ENCODE assay signal across 10 cellular contexts in genomic region chr6:163814494-163815364, GRCh38.
A peak's percentile ranks its signal among the peaks of the same experiment; 100 is the strongest.
DNase-seq lines count a peak whose midpoint lies in the region; ATAC-seq and TF ChIP-seq lines count a peak whose summit lies in the region.
"Had no signal": no experiment of that assay in that cellular context is flagged by ENCODE, and none has a peak within 500 bp of the region (broad histone marks: within the 10 kb centered on the region; RNA-seq: fewer than 3 reads in every experiment).

No MANE protein-coding gene starts in this region.

- H3K4me1 ChIP-seq in upper lobe of right lung (no peaks in the 10 kb centered on the region), mucosa of descending colon (ENCODE audit: low read depth) (no peaks in the 10 kb centered on the region)

- peak; percentile 68 for ATAC-seq in GM18907 (IDR thresholded peaks at IDR 0.05; ENCODE audit: unreplicated experiment)
- peak; percentile 54 for ATAC-seq in HG03354 (IDR thresholded peaks at IDR 0.05; ENCODE audit: poor library complexity, severe bottlenecking, unreplicated experiment)
- ATAC-seq in upper lobe of right lung: peak; percentile 20
- ATAC-seq in mucosa of descending colon: no peak
- no peak for ATAC-seq in GM19395 (IDR thresholded peaks at IDR 0.05; ENCODE audit: unreplicated experiment)

- peaks cover 4% of the 10 kb centered on the region for H3K9me3 Mint-ChIP-seq in chondrocyte (ENCODE audit: low read depth)
- H3K9me3 Mint-ChIP-seq: immature natural killer cell had no signal

- TF ChIP-seq CTCF in chondrocyte (IDR thresholded peaks at IDR 0.05) (peak; percentile 40), upper lobe of right lung (IDR thresholded peaks at IDR 0.05) (no peak), mucosa of descending colon (IDR thresholded peaks at IDR 0.05) (no peak)

- DNase-seq in chondrocyte (ENCODE audit: low spot score) (no peak), upper lobe of right lung (no peak), mucosa of descending colon (no peak)
- DNase-seq in central memory CD4-positive, alpha-beta T cell: no peak
- DNase-seq: activated effector memory CD4-positive, alpha-beta T cell treated with Interleukin-2 at 50 U/mL for 16 hours; immature natural killer cell; stimulated activated CD4-positive, alpha-beta T cell treated with anti-CD3 and anti-CD28 coated beads, Interleukin-2, amount 100 ng/mL, for 48 hours had no signal

- intact Hi-C loops in upper lobe of right lung (cut with DNase I) (no loop called here), mucosa of descending colon (cut with DNase I, micrococcal nuclease) (no loop called here)

- H3K9me3 ChIP-seq in upper lobe of right lung (no peaks in the 10 kb centered on the region), mucosa of descending colon (no peaks in the 10 kb centered on the region)

- no peak overlapping the region for H3K4me3 ChIP-seq in upper lobe of right lung
- H3K4me3 ChIP-seq in mucosa of descending colon: no peak overlapping the region

- H3K27ac Mint-ChIP-seq in chondrocyte (ENCODE audit: unreplicated experiment): peak overlapping the region; percentile 73
- H3K27ac Mint-ChIP-seq: immature natural killer cell had no signal

- H3K4me1 Mint-ChIP-seq in chondrocyte (ENCODE audit: low read depth): peaks cover 13% of the 10 kb centered on the region
- H3K4me1 Mint-ChIP-seq: immature natural killer cell had no signal

- no peaks in the 10 kb centered on the region for H3K27me3 ChIP-seq in upper lobe of right lung

- H3K36me3 Mint-ChIP-seq in chondrocyte (ENCODE audit: low read depth): no peaks in the 10 kb centered on the region

- H3K36me3 ChIP-seq in upper lobe of right lung: no peaks in the 10 kb centered on the region
- no peaks in the 10 kb centered on the region for H3K36me3 ChIP-seq in mucosa of descending colon (ENCODE audit: low read depth)

- no peaks in the 10 kb centered on the region for H3K27me3 Mint-ChIP-seq in chondrocyte (ENCODE audit: low read depth)

- no peak overlapping the region for H3K4me3 Mint-ChIP-seq in chondrocyte (ENCODE audit: unreplicated experiment)
- H3K4me3 Mint-ChIP-seq: immature natural killer cell had no signal

- H3K27ac ChIP-seq in upper lobe of right lung: no peak overlapping the region

Comparison
In these comparisons a context has a peak if more than half of its experiments do, and no peak if none do; other contexts are left out.
1. ATAC-seq: peak in GM18907 (single experiment), HG03354 (single experiment) and upper lobe of right lung (single experiment); none in mucosa of descending colon (single experiment) and GM19395 (single experiment).